Comparison of ENCODE assay signal across 25 cellular contexts in genomic region chr18:39774957-39775582, GRCh38.
"Had no signal": no experiment of that assay in that cellular context is flagged by ENCODE, and none has a peak within 500 bp of the region (broad histone marks: within the 10 kb centered on the region; RNA-seq: fewer than 3 reads in every experiment).

No MANE protein-coding gene starts in this region.

- H3K27me3 Mint-ChIP-seq: dendritic cell treated with granulocyte-macrophage colony-stimulating factor and Interleukin-4, amounts not matched to agents 40 ng/mL and 50 ng/mL, for 4 days; effector memory CD8-positive, alpha-beta T cell; naive B cell; naive thymus-derived CD8-positive, alpha-beta T cell had no signal

- H3K4me3 ChIP-seq: colonic mucosa, esophagus muscularis mucosa, gastroesophageal sphincter, heart left ventricle, hepatocyte, left lung, lower lobe of right lung, mucosa of descending colon had no signal

- H3K4me1 Mint-ChIP-seq: immature natural killer cell, naive B cell had no signal

- H3K9me3 Mint-ChIP-seq: dendritic cell treated with granulocyte-macrophage colony-stimulating factor and Interleukin-4, amounts not matched to agents 40 ng/mL and 50 ng/mL, for 4 days had no signal

- ATAC-seq: effector memory CD8-positive, alpha-beta T cell; foreskin keratinocyte; gastroesophageal sphincter; heart left ventricle; left cardiac atrium; left lung; left ventricle myocardium superior; lower lobe of right lung; mucosa of descending colon; naive thymus-derived CD8-positive, alpha-beta T cell had no signal

- H3K4me1 ChIP-seq: colonic mucosa, esophagus muscularis mucosa, gastroesophageal sphincter, heart left ventricle, left lung, lower lobe of right lung had no signal

- H3K4me3 Mint-ChIP-seq: dendritic cell treated with granulocyte-macrophage colony-stimulating factor and Interleukin-4, amounts not matched to agents 40 ng/mL and 50 ng/mL, for 4 days; effector memory CD8-positive, alpha-beta T cell; endodermal cell; immature natural killer cell; mesothelial cell of epicardium; naive B cell; naive thymus-derived CD8-positive, alpha-beta T cell had no signal

- H2AFZ ChIP-seq: hepatocyte had no signal

- H3K27me3 ChIP-seq: colonic mucosa, esophagus muscularis mucosa, foreskin keratinocyte, gastroesophageal sphincter, heart left ventricle, hepatocyte, left lung had no signal

- H3K79me2 ChIP-seq: hepatocyte had no signal

- DNase-seq: colonic mucosa; cortex of kidney; effector CD8-positive, alpha-beta T cell; effector memory CD8-positive, alpha-beta T cell; endodermal cell; foreskin keratinocyte; heart left ventricle; hypothalamus; immature natural killer cell; islet precursor cell; left cardiac atrium; left lung; left ventricle myocardium superior; lower lobe of right lung; mesenchymal stem cell; mucosa of descending colon; naive B cell; naive thymus-derived CD8-positive, alpha-beta T cell had no signal

- H3K9me3 ChIP-seq: colonic mucosa, esophagus muscularis mucosa, gastroesophageal sphincter, heart left ventricle, left lung, lower lobe of right lung, mucosa of descending colon had no signal

- H3K36me3 Mint-ChIP-seq: mesothelial cell of epicardium; naive B cell; naive thymus-derived CD8-positive, alpha-beta T cell had no signal

- H3K27ac Mint-ChIP-seq: dendritic cell treated with granulocyte-macrophage colony-stimulating factor and Interleukin-4, amounts not matched to agents 40 ng/mL and 50 ng/mL, for 4 days; effector memory CD8-positive, alpha-beta T cell; endodermal cell; immature natural killer cell; mesothelial cell of epicardium; naive B cell; naive thymus-derived CD8-positive, alpha-beta T cell had no signal

- H3K4me2 ChIP-seq: hepatocyte had no signal

- FAIRE-seq: endometrium, frontal cortex had no signal

- H3K27ac ChIP-seq: colonic mucosa, esophagus muscularis mucosa, foreskin keratinocyte, gastroesophageal sphincter, heart left ventricle, hepatocyte, left lung, lower lobe of right lung had no signal

- H3K36me3 ChIP-seq: colonic mucosa, esophagus muscularis mucosa, gastroesophageal sphincter, heart left ventricle, left lung, lower lobe of right lung had no signal
